16 cellular contexts compared by ENCODE assay signal in the genomic region with DNA sequence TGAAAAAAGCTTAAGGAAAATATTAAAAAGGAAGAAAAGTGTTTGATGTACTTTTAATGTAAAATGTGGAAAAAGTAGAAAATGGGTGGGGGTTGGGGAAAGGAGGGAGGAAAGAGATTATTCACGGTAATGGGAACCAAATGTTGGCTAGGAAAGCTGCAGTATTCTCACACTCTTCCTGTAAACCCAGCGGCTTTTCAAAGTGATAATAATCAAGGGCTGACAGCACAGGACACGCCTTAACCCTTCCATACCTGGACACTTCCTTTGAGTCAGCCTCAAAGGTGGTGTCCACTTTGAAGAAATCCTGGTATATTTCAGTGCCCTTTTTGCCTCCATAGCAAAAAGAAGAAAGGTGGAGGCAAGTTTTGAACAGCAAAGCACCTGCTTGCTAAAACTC.
"Had no signal": no experiment of that assay in that cellular context is flagged by ENCODE, and none has a peak within 500 bp of the region (broad histone marks: within the 10 kb centered on the region; RNA-seq: fewer than 3 reads in every experiment).

No MANE protein-coding gene starts in this region.

- H3K9me3 ChIP-seq: heart left ventricle, neutrophil, sigmoid colon, testis, vagina had no signal

- H3K27ac ChIP-seq: heart left ventricle, neutrophil, testis, vagina had no signal

- H3K27me3 ChIP-seq: heart left ventricle, neutrophil, sigmoid colon, testis, vagina had no signal

- H3K36me3 ChIP-seq: heart left ventricle, neutrophil, sigmoid colon, vagina had no signal

- H3K4me1 Mint-ChIP-seq: activated naive CD8-positive, alpha-beta T cell treated with anti-CD3 and anti-CD28 coated beads, Interleukin-2, amount 10 ng/mL, durations not matched to agents 7 days and 5 days; naive B cell had no signal

- H3K27ac Mint-ChIP-seq: activated naive CD8-positive, alpha-beta T cell treated with anti-CD3 and anti-CD28 coated beads, Interleukin-2, amount 10 ng/mL, durations not matched to agents 7 days and 5 days; naive B cell had no signal

- H3K4me3 Mint-ChIP-seq: activated naive CD8-positive, alpha-beta T cell treated with anti-CD3 and anti-CD28 coated beads, Interleukin-2, amount 10 ng/mL, durations not matched to agents 7 days and 5 days; activated T-cell treated with anti-CD3 and anti-CD28 coated beads, Interleukin-2, amount 50 U/mL, for 4 hours; naive B cell had no signal

- H3K4me1 ChIP-seq: testis had no signal

- H3K27me3 Mint-ChIP-seq: activated naive CD8-positive, alpha-beta T cell treated with anti-CD3 and anti-CD28 coated beads, Interleukin-2, amount 10 ng/mL, durations not matched to agents 7 days and 5 days; naive B cell had no signal

- H3K4me3 ChIP-seq: heart left ventricle, sigmoid colon, testis, vagina had no signal

- DNase-seq: activated CD4-positive, CD25-positive, alpha-beta regulatory T cell; activated gamma-delta T cell; activated naive CD8-positive, alpha-beta T cell treated with anti-CD3 and anti-CD28 coated beads, Interleukin-2, amount 10 ng/mL, durations not matched to agents 7 days and 5 days; activated T-cell treated with anti-CD3 and anti-CD28 coated beads, Interleukin-2, amount 50 U/mL, for 4 hours; anterior cingulate cortex; heart left ventricle; left ventricle myocardium superior; naive B cell; sigmoid colon; stimulated activated CD4-positive, alpha-beta T cell treated with anti-CD3 and anti-CD28 coated beads, Interleukin-2, amount 100 ng/mL, for 48 hours; stimulated activated CD8-positive, alpha-beta memory T cell treated with anti-CD3 and anti-CD28 coated beads, Interleukin-4, amount 100 ng/mL, for 48 hours; stimulated activated naive CD8-positive, alpha-beta T cell treated with anti-CD3 and anti-CD28 coated beads, Interleukin-15, Interleukin-2, amounts not matched to agents 100 U/mL and 50 U/mL, for 24 hours; T-helper 2 cell; testis had no signal
